Comparison of ENCODE assay signal across 27 cellular contexts in genomic region chr7:158658475-158658874, GRCh38. TPM values are rescaled to one million over a fixed set of nuclear protein-coding genes. Genes with fewer than 3 reads are reported as not detected.
DNase-seq lines count a peak whose midpoint lies in the region; ATAC-seq and TF ChIP-seq lines count a peak whose summit lies in the region.
"Had no signal": no experiment of that assay in that cellular context is flagged by ENCODE, and none has a peak within 500 bp of the region (broad histone marks: within the 10 kb centered on the region; RNA-seq: fewer than 3 reads in every experiment).

No MANE protein-coding gene starts in this region.

- H3K9me3 ChIP-seq in iPS-15b (ENCODE audit: control insufficient read depth, insufficient read depth, low read length): no peaks in the 10 kb centered on the region
- no peaks in the 10 kb centered on the region for H3K9me3 ChIP-seq in T-helper 17 cell (ENCODE audit: control insufficient read depth, low read length, poor library complexity, severe bottlenecking)
- no peaks in the 10 kb centered on the region for H3K9me3 ChIP-seq in Peyer's patch
- H3K9me3 ChIP-seq: BE2C, SJCRH30 had no signal

- H3K4me1 Mint-ChIP-seq in activated CD4-positive, alpha-beta T cell treated with anti-CD3 and anti-CD28 coated beads for 36 hours: peaks cover 30% of the 10 kb centered on the region
- peaks cover 12% of the 10 kb centered on the region for H3K4me1 Mint-ChIP-seq in WTC11
- no peaks in the 10 kb centered on the region for H3K4me1 Mint-ChIP-seq in stimulated activated memory B cell treated with anti-CD40 and anti-IgM and Interleukin-4, amounts not matched to agents 10 μg/mL and 1 μg/mL and 100 μg/mL, for 72 hours
- H3K4me1 Mint-ChIP-seq in T-helper 17 cell: peaks cover 14% of the 10 kb centered on the region
- H3K4me1 Mint-ChIP-seq: CD14-positive monocyte had no signal

- TF ChIP-seq POLR2A in Peyer's patch (IDR thresholded peaks at IDR 0.05): no peak

- H3K4me3 ChIP-seq in iPS-15b (ENCODE audit: low read depth, low read length): no peak overlapping the region
- no peak overlapping the region for H3K4me3 ChIP-seq in Peyer's patch
- H3K4me3 ChIP-seq: SJCRH30 had no signal

- no peak overlapping the region for H3K4me3 Mint-ChIP-seq in activated CD4-positive, alpha-beta T cell treated with anti-CD3 and anti-CD28 coated beads for 36 hours
- H3K4me3 Mint-ChIP-seq in WTC11 (no peak overlapping the region), T-helper 17 cell (no peak overlapping the region)
- no peak overlapping the region for H3K4me3 Mint-ChIP-seq in stimulated activated memory B cell treated with anti-CD40 and anti-IgM and Interleukin-4, amounts not matched to agents 10 μg/mL and 1 μg/mL and 100 μg/mL, for 72 hours
- H3K4me3 Mint-ChIP-seq: CD14-positive monocyte had no signal

- peak overlapping the region; percentile 2 for H3K27ac Mint-ChIP-seq in activated CD4-positive, alpha-beta T cell treated with anti-CD3 and anti-CD28 coated beads for 36 hours
- H3K27ac Mint-ChIP-seq in WTC11 (peak overlapping the region; percentile 42; the same call in 1 of the 2 replicates), T-helper 17 cell (no peak overlapping the region)
- no peak overlapping the region for H3K27ac Mint-ChIP-seq in stimulated activated memory B cell treated with anti-CD40 and anti-IgM and Interleukin-4, amounts not matched to agents 10 μg/mL and 1 μg/mL and 100 μg/mL, for 72 hours

- H3K4me1 ChIP-seq in iPS-15b (ENCODE audit: control insufficient read depth, insufficient read depth, low read length) (peaks cover 7% of the 10 kb centered on the region), Peyer's patch (no peaks in the 10 kb centered on the region)
- H3K4me1 ChIP-seq: SJCRH30 had no signal

- H3K36me3 Mint-ChIP-seq in activated CD4-positive, alpha-beta T cell treated with anti-CD3 and anti-CD28 coated beads for 36 hours (ENCODE audit: low read depth): peaks cover 60% of the 10 kb centered on the region
- H3K36me3 Mint-ChIP-seq in WTC11 (peaks cover 66% of the 10 kb centered on the region), T-helper 17 cell (ENCODE audit: low read depth) (peaks cover 6% of the 10 kb centered on the region)
- H3K36me3 Mint-ChIP-seq in stimulated activated memory B cell treated with anti-CD40 and anti-IgM and Interleukin-4, amounts not matched to agents 10 μg/mL and 1 μg/mL and 100 μg/mL, for 72 hours: peaks cover 37% of the 10 kb centered on the region

- POLR2A ChIA-PET in activated CD4-positive, alpha-beta T cell treated with anti-CD3 and anti-CD28 coated beads for 36 hours (lab: Charles Lee): no interaction called here
- POLR2A ChIA-PET in WTC11 (lab: Charles Lee): no interaction called here

- H3K9ac ChIP-seq in iPS-15b (ENCODE audit: low read depth, low read length): peak overlapping the region; percentile 70

- H3K27ac ChIP-seq in Peyer's patch: no peak overlapping the region
- H3K27ac ChIP-seq: SJCRH30 had no signal

- H3K27me3 Mint-ChIP-seq in activated CD4-positive, alpha-beta T cell treated with anti-CD3 and anti-CD28 coated beads for 36 hours: no peaks in the 10 kb centered on the region
- H3K27me3 Mint-ChIP-seq in WTC11 (ENCODE audit: low read depth) (no peaks in the 10 kb centered on the region), T-helper 17 cell (no peaks in the 10 kb centered on the region)
- no peaks in the 10 kb centered on the region for H3K27me3 Mint-ChIP-seq in stimulated activated memory B cell treated with anti-CD40 and anti-IgM and Interleukin-4, amounts not matched to agents 10 μg/mL and 1 μg/mL and 100 μg/mL, for 72 hours

- H3K27me3 ChIP-seq in iPS-15b (ENCODE audit: control insufficient read depth, insufficient read depth, low read length): no peaks in the 10 kb centered on the region
- H3K27me3 ChIP-seq in Peyer's patch: no peaks in the 10 kb centered on the region
- H3K27me3 ChIP-seq: BE2C, SJCRH30 had no signal

- TF ChIP-seq CTCF in WTC11 (IDR thresholded peaks at IDR 0.05) (no peak), Peyer's patch (IDR thresholded peaks at IDR 0.05) (no peak)

- no peak for ATAC-seq in activated CD4-positive, alpha-beta T cell treated with anti-CD3 and anti-CD28 coated beads for 36 hours
- no peak for ATAC-seq in WTC11
- no peak for ATAC-seq in stimulated activated memory B cell treated with anti-CD40 and anti-IgM and Interleukin-4, amounts not matched to agents 10 μg/mL and 1 μg/mL and 100 μg/mL, for 72 hours
- ATAC-seq in T-helper 17 cell: no peak
- ATAC-seq in GM19467 (IDR thresholded peaks at IDR 0.05; ENCODE audit: unreplicated experiment): no peak
- ATAC-seq: Right ventricle myocardium inferior, SK-N-SH treated with all-trans-retinoic acid at 6 μM for 48 hours had no signal

- CTCF ChIA-PET in activated CD4-positive, alpha-beta T cell treated with anti-CD3 and anti-CD28 coated beads for 36 hours (lab: Charles Lee): no interaction called here
- CTCF ChIA-PET in WTC11 (lab: Charles Lee): interaction anchor here (0.6 to 0.7 kb wide), 2 partner anchors 38 to 75 kb away, joined by 4 read pairs; no protein-coding TSS in a partner anchor

- H3K36me3 ChIP-seq in iPS-15b (ENCODE audit: control insufficient read depth, insufficient read depth, low read length) (peaks cover 44% of the 10 kb centered on the region), Peyer's patch (no peaks in the 10 kb centered on the region)

- no peak for DNase-seq in activated CD4-positive, alpha-beta T cell treated with anti-CD3 and anti-CD28 coated beads for 36 hours
- DNase-seq in activated CD4-positive, alpha-beta T cell treated with anti-CD3 and anti-CD28 coated beads for 4 hours: no peak
- no peak for DNase-seq in WTC11 (ENCODE audit: low spot score)
- DNase-seq in T-helper 17 cell: no peak
- no peak for DNase-seq in Peyer's patch
- DNase-seq: 8988T, ACHN, BE2C, Calu3, DMS79 treated with DMSO at 0.1 percent for 48 hours, GF-D8, H7, Karpas-422, NCI-H1092 treated with DMSO at 0.1 percent for 48 hours, NCI-H1436, NCI-H187 treated with DMSO at 0.1 percent for 48 hours, NCI-H2107, NCI-H446, NCI-H524 treated with DMSO at 0.1 percent for 48 hours, NCI-H774, SJCRH30 had no signal

- intact Hi-C loops in activated CD4-positive, alpha-beta T cell treated with anti-CD3 and anti-CD28 coated beads for 36 hours (cut with DNase I, micrococcal nuclease): loop anchor here in 1 of 2 experiments (5.0 kb wide), 1 partner anchor 169 kb away; the partner anchor contains the start of gene ESYT2

- H3K9me3 Mint-ChIP-seq in activated CD4-positive, alpha-beta T cell treated with anti-CD3 and anti-CD28 coated beads for 36 hours (ENCODE audit: low read depth): no peaks in the 10 kb centered on the region
- no peaks in the 10 kb centered on the region for H3K9me3 Mint-ChIP-seq in WTC11
- no peaks in the 10 kb centered on the region for H3K9me3 Mint-ChIP-seq in stimulated activated memory B cell treated with anti-CD40 and anti-IgM and Interleukin-4, amounts not matched to agents 10 μg/mL and 1 μg/mL and 100 μg/mL, for 72 hours

TF ChIP-seq in WTC11, 78 proteins besides CTCF, POLR2A, EP300 and RAD21:
- TF ChIP-seq SOX15 (CRISPR knock-in tag; IDR thresholded peaks at IDR 0.05): no peak
- TF ChIP-seq PREB (CRISPR knock-in tag; IDR thresholded peaks at IDR 0.05; ENCODE audit: borderline replicate concordance): no peak

RNA-seq across cellular contexts. Expression of gene NCAPG2, which starts 46.1 kb away (rescaled TPM):
- 100 to 1,000 TPM in 1 of 2 experiments, 10 to 100 TPM in 1; 85.4 to 127 TPM for total RNA-seq in activated CD4-positive, alpha-beta T cell treated with anti-CD3 and anti-CD28 coated beads for 36 hours
- total RNA-seq in WTC11 (2021): 96.8 to 111 TPM (median 99.2 TPM) in 3 replicates
- total RNA-seq in T-helper 17 cell: 10 to 100 TPM in 1 of 2 donors, 1 to 10 TPM in 1; 8.8 to 38.7 TPM
- 10 to 100 TPM in 1 of 4 donors, 1 to 10 TPM in 3; 3.9 to 14.0 (median 5.8) TPM for total RNA-seq in Peyer's patch

Comparison
In these comparisons a context has a peak if more than half of its experiments do, and no peak if none do; other contexts are left out.
1. H3K27ac Mint-ChIP-seq: peak in activated CD4-positive, alpha-beta T cell treated with anti-CD3 and anti-CD28 coated beads for 36 hours (single experiment) and WTC11 (single experiment); none in stimulated activated memory B cell treated with anti-CD40 and anti-IgM and Interleukin-4, amounts not matched to agents 10 μg/mL and 1 μg/mL and 100 μg/mL, for 72 hours (single experiment) and T-helper 17 cell (single experiment).